20 cellular contexts compared by ENCODE assay signal in genomic region chr1:46026531-46026930, GRCh38.
DNase-seq lines count a peak whose midpoint lies in the region; ATAC-seq, FAIRE-seq and TF ChIP-seq lines count a peak whose summit lies in the region.
"Had no signal": no experiment of that assay in that cellular context is flagged by ENCODE, and none has a peak within 500 bp of the region (broad histone marks: within the 10 kb centered on the region; RNA-seq: fewer than 3 reads in every experiment).

No MANE protein-coding gene starts in this region.

- no peaks in the 10 kb centered on the region for H3K9me3 Mint-ChIP-seq in H9
- H3K9me3 Mint-ChIP-seq in progenitor cell of endocrine pancreas (ENCODE audit: low read depth) = no peaks in the 10 kb centered on the region
- H3K9me3 Mint-ChIP-seq: CD8-positive, alpha-beta memory T cell had no signal

- no peaks in the 10 kb centered on the region for H3K4me1 ChIP-seq in H9 (ENCODE audit: insufficient read depth, low read length)
- no peaks in the 10 kb centered on the region for H3K4me1 ChIP-seq in endothelial cell of umbilical vein (ENCODE audit: control insufficient read depth, extremely low read depth, insufficient read depth, low read length)
- peaks cover 59% of the 10 kb centered on the region for H3K4me1 ChIP-seq in left ventricle myocardium inferior
- H3K4me1 ChIP-seq: A549; BLaER1 treated with 17β-estradiol and CSF1 and Interleukin-3, amounts not matched to agents 10 nM and 100 nM had no signal

- no peak overlapping the region for H4K5ac ChIP-seq in H9 (ENCODE audit: insufficient read length, low read depth, low read length)

- no peaks in the 10 kb centered on the region for H3K79me1 ChIP-seq in H9 (ENCODE audit: insufficient read depth, low read depth, low read length, poor library complexity, severe bottlenecking)

- H3K23me2 ChIP-seq in H9 (ENCODE audit: insufficient read length, low read depth, low read length, poor library complexity, severe bottlenecking) = no peaks in the 10 kb centered on the region

- H3K9ac ChIP-seq in H9 (ENCODE audit: extremely low read depth, insufficient read length, low read length) (no peak overlapping the region), endothelial cell of umbilical vein (replicated peaks; ENCODE audit: extremely low read depth, insufficient read depth, low read length) (no peak overlapping the region)
- H3K9ac ChIP-seq: BLaER1 treated with 17β-estradiol and CSF1 and Interleukin-3, amounts not matched to agents 10 nM and 100 nM; GM23248 had no signal

- no peak overlapping the region for H3K23ac ChIP-seq in H9 (ENCODE audit: insufficient read length, low read depth, low read length)

- H3K79me2 ChIP-seq in H9 (ENCODE audit: insufficient read depth, low read length) = no peaks in the 10 kb centered on the region
- H3K79me2 ChIP-seq in endothelial cell of umbilical vein (ENCODE audit: control insufficient read depth, insufficient read depth, low read length) = no peaks in the 10 kb centered on the region

- no peak for TF ChIP-seq POLR2A in endothelial cell of umbilical vein (IDR thresholded peaks at IDR 0.05; ENCODE audit: low read depth, low read length)

- no peak overlapping the region for H3T11ph ChIP-seq in H9 (ENCODE audit: low read length)

- H3K4me2 ChIP-seq in H9 (ENCODE audit: insufficient read depth, insufficient read length, low read length) = no peak overlapping the region
- H3K4me2 ChIP-seq in endothelial cell of umbilical vein (ENCODE audit: insufficient read depth, low read length) = no peak overlapping the region
- H3K4me2 ChIP-seq: A549; BLaER1 treated with 17β-estradiol and CSF1 and Interleukin-3, amounts not matched to agents 10 nM and 100 nM; PC-9 had no signal

- no peaks in the 10 kb centered on the region for H3K9me3 ChIP-seq in H9 (ENCODE audit: control insufficient read depth, low read depth, low read length)
- H3K9me3 ChIP-seq in endothelial cell of umbilical vein (replicated peaks; ENCODE audit: control insufficient read depth, insufficient read depth, low read length) = no peaks in the 10 kb centered on the region
- no peaks in the 10 kb centered on the region for H3K9me3 ChIP-seq in left ventricle myocardium inferior (replicated peaks)
- H3K9me3 ChIP-seq: A549; BLaER1 treated with 17β-estradiol and CSF1 and Interleukin-3, amounts not matched to agents 10 nM and 100 nM had no signal

- no peak for DNase-seq in H9
- peak; percentile 29 for DNase-seq in endothelial cell of umbilical vein (ENCODE audit: low read depth, low spot score)
- DNase-seq in left ventricle myocardium inferior = no peak
- no peak for DNase-seq in progenitor cell of endocrine pancreas (ENCODE audit: low spot score, unreplicated experiment)
- DNase-seq in HuH-7.5 (ENCODE audit: low spot score) = no peak
- DNase-seq in SHP77 treated with DMSO at 0.1 percent for 48 hours (lab: John Stamatoyannopoulos, UW) = no peak
- DNase-seq: CD8-positive, alpha-beta memory T cell; GDM1; GM23248; Karpas-422; MM.1S; NCI-H1092 treated with DMSO at 0.1 percent for 48 hours; NCI-H510A treated with DMSO at 0.1 percent for 48 hours; NCI-H82; PC-9 had no signal

- dilution Hi-C loops in endothelial cell of umbilical vein (cut with MboI; ENCODE audit: extremely low pct_ligation_motif_present, low sequenced_read_pairs) = loop anchor here (25.0 kb wide), 1 partner anchor 161 kb away; the partner anchor contains the start of genes P3R3URF, POMGNT1 and TSPAN1

- H3K27ac Mint-ChIP-seq in H9 (peak overlapping the region in 2 of 3 experiments; percentile 7 to 12; a peak in 1 of 7 replicates), progenitor cell of endocrine pancreas (peak overlapping the region; percentile 9)

- H2AFZ ChIP-seq in H9 (ENCODE audit: low read length) (no peak overlapping the region), endothelial cell of umbilical vein (ENCODE audit: low read depth, low read length) (no peak overlapping the region)
- H2AFZ ChIP-seq: GM23248, PC-9 had no signal

- POLR2A ChIA-PET in endothelial cell of umbilical vein (lab: Charles Lee) = interaction anchor here (0.6 kb wide), 1 partner anchor 136 kb away, joined by 4 read pairs; no protein-coding TSS in a partner anchor

- H2BK20ac ChIP-seq in H9 (ENCODE audit: low read depth, low read length, poor library complexity, severe bottlenecking) = no peak overlapping the region

- H4K20me1 ChIP-seq in H9 (ENCODE audit: control insufficient read depth, insufficient read depth, insufficient read length) (no peaks in the 10 kb centered on the region), endothelial cell of umbilical vein (replicated peaks; ENCODE audit: control insufficient read depth, extremely low read depth, insufficient read depth, low read length) (no peaks in the 10 kb centered on the region)

- TF ChIP-seq CTCF in H9 (conservative IDR thresholded peaks at IDR 0.05) = no peak
- TF ChIP-seq CTCF in endothelial cell of umbilical vein (IDR thresholded peaks at IDR 0.05; ENCODE audit: extremely low read depth in 1 of 2, insufficient read depth in 1 of 2, low read depth in 1 of 2, low read length in 2 of 2) = no peak
- TF ChIP-seq CTCF in left ventricle myocardium inferior (IDR thresholded peaks at IDR 0.05; ENCODE audit: borderline replicate concordance) = no peak
- TF ChIP-seq CTCF in progenitor cell of endocrine pancreas (IDR thresholded peaks at IDR 0.05; ENCODE audit: unreplicated experiment) = no peak

- no TSS peak for BruUV-seq in endothelial cell of umbilical vein (replicated peaks; lab: Mats Ljungman, UMichigan)

- H3K36me3 ChIP-seq in endothelial cell of umbilical vein (ENCODE audit: control insufficient read depth in 2 of 2, extremely low read depth in 1 of 2, insufficient read depth in 2 of 2, low read length in 2 of 2) = peaks cover 2% of the 10 kb centered on the region in 2 experiments
- H3K36me3 ChIP-seq in left ventricle myocardium inferior = peaks cover 67% of the 10 kb centered on the region

- no peaks in the 10 kb centered on the region for H3K27me3 Mint-ChIP-seq in H9 (ENCODE audit: low read depth)
- no peaks in the 10 kb centered on the region for H3K27me3 Mint-ChIP-seq in progenitor cell of endocrine pancreas
- H3K27me3 Mint-ChIP-seq: CD8-positive, alpha-beta memory T cell had no signal

- no peaks in the 10 kb centered on the region for H3K27me3 ChIP-seq in H9 (ENCODE audit: insufficient read depth, low read length)
- H3K27me3 ChIP-seq in endothelial cell of umbilical vein (ENCODE audit: control insufficient read depth in 2 of 2, insufficient read depth in 2 of 2, low read length in 2 of 2) = no peaks in the 10 kb centered on the region
- no peaks in the 10 kb centered on the region for H3K27me3 ChIP-seq in left ventricle myocardium inferior (ENCODE audit: low read depth)
- H3K27me3 ChIP-seq: BLaER1 treated with 17β-estradiol and CSF1 and Interleukin-3, amounts not matched to agents 10 nM and 100 nM had no signal

- no CpG with 5 or more reads among the region's 3 CpGs for WGBS in H9 (ENCODE audit: extremely low coverage, insufficient read length, low lambda C conversion rate)

- ATAC-seq in GM21723 (IDR thresholded peaks at IDR 0.05; ENCODE audit: unreplicated experiment) = no peak
- ATAC-seq: A549 had no signal

- no peak overlapping the region for H2AK5ac ChIP-seq in H9 (ENCODE audit: insufficient read length, low read length)

- H3K18ac ChIP-seq in H9 (ENCODE audit: insufficient read length, low read depth, low read length) = no peak overlapping the region

- H2BK15ac ChIP-seq in H9 (ENCODE audit: low read depth, low read length) = no peak overlapping the region

- no peak overlapping the region for H2BK5ac ChIP-seq in H9 (ENCODE audit: insufficient read length, low read length)

- no peak overlapping the region for H3K27ac ChIP-seq in H9 (ENCODE audit: insufficient read length, low read depth, low read length)
- H3K27ac ChIP-seq in endothelial cell of umbilical vein (ENCODE audit: insufficient read depth, low read depth, low read length) = no peak overlapping the region
- peak overlapping the region; percentile 89 for H3K27ac ChIP-seq in left ventricle myocardium inferior (replicated peaks)
- H3K27ac ChIP-seq: A549; BLaER1 treated with 17β-estradiol and CSF1 and Interleukin-3, amounts not matched to agents 10 nM and 100 nM; GM23248; PC-9 had no signal

- intact Hi-C loops in endothelial cell of umbilical vein (cut with micrococcal nuclease) (no loop called here), left ventricle myocardium inferior (cut with micrococcal nuclease) (no loop called here)

- H3K4ac ChIP-seq in H9 (ENCODE audit: low read depth, low read length) = no peak overlapping the region

- H3K14ac ChIP-seq in H9 (ENCODE audit: insufficient read depth, low read length) = no peak overlapping the region

- H2BK12ac ChIP-seq in H9 (ENCODE audit: insufficient read length, low read depth, low read length) = no peak overlapping the region

- H3K9me1 ChIP-seq in endothelial cell of umbilical vein (replicated peaks; ENCODE audit: control insufficient read depth, extremely low read depth, insufficient read depth, low read length) = no peaks in the 10 kb centered on the region

- CTCF ChIA-PET in endothelial cell of umbilical vein (lab: Charles Lee) = interaction anchor here (1.3 kb wide), 1 partner anchor 197 kb away, joined by 3 read pairs; no protein-coding TSS in a partner anchor

- no peak overlapping the region for H4K91ac ChIP-seq in H9 (ENCODE audit: insufficient read length, low read depth, low read length)

- H3K56ac ChIP-seq in H9 (ENCODE audit: insufficient read length, low read depth, low read length) = no peak overlapping the region

- no peak overlapping the region for H3K4me3 Mint-ChIP-seq in H9
- H3K4me3 Mint-ChIP-seq in progenitor cell of endocrine pancreas (ENCODE audit: low read depth) = no peak overlapping the region
- H3K4me3 Mint-ChIP-seq: CD8-positive, alpha-beta memory T cell had no signal

- no peak for FAIRE-seq in endothelial cell of umbilical vein (lab: Jason Lieb, UNC)
- FAIRE-seq: A549, GM12891, GM18507 had no signal

- H3K4me1 Mint-ChIP-seq in H9 (no peaks in the 10 kb centered on the region), progenitor cell of endocrine pancreas (ENCODE audit: low read depth) (no peaks in the 10 kb centered on the region)
- H3K4me1 Mint-ChIP-seq: CD8-positive, alpha-beta memory T cell had no signal

- no peak overlapping the region for H3K4me3 ChIP-seq in endothelial cell of umbilical vein (replicated peaks in 1 of 3; ENCODE audit: insufficient read depth in 1 of 3, low read depth in 1 of 3, low read length in 3 of 3)
- no peak overlapping the region for H3K4me3 ChIP-seq in left ventricle myocardium inferior
- H3K4me3 ChIP-seq: A549; BLaER1 treated with 17β-estradiol and CSF1 and Interleukin-3, amounts not matched to agents 10 nM and 100 nM; GM23248; PC-9 had no signal

- no peak overlapping the region for H4K8ac ChIP-seq in H9 (replicated peaks; ENCODE audit: insufficient read length, low read depth, low read length)

- H3K36me3 Mint-ChIP-seq in H9 (ENCODE audit: insufficient read depth in 1 of 3, low read depth in 3 of 3) = peaks cover 35 to 68% (median 54%) of the 10 kb centered on the region in 3 experiments
- peaks cover 5% of the 10 kb centered on the region for H3K36me3 Mint-ChIP-seq in progenitor cell of endocrine pancreas (ENCODE audit: insufficient read depth)

- no peak overlapping the region for H2BK120ac ChIP-seq in H9 (ENCODE audit: low read depth, low read length, poor library complexity, severe bottlenecking)

TF ChIP-seq in endothelial cell of umbilical vein, 7 proteins besides CTCF, POLR2A, EP300 and RAD21 (continues in another document):
- no peak for TF ChIP-seq POLR2AphosphoS5 (IDR thresholded peaks at IDR 0.05; ENCODE audit: insufficient read depth, low read depth, low read length)
